In genomic region chr15:90716976-90717821, GRCh38 we compare ENCODE assay signal across 8 cellular contexts. TPM values are rescaled to one million over a fixed set of nuclear protein-coding genes. Genes with fewer than 3 reads are reported as not detected.
A peak's percentile ranks its signal among the peaks of the same experiment; 100 is the strongest.
DNase-seq lines count a peak whose midpoint lies in the region; ATAC-seq and TF ChIP-seq lines count a peak whose summit lies in the region.

TSS of gene BLM (plus strand) at chr15:90717346. CDS start at chr15:90747393, 30,047 bp downstream.

- H3K4me3 ChIP-seq in Jurkat, Clone E6-1 (ENCODE audit: low read length) = peak within 1 kb of the TSS; percentile 100
- H3K4me3 ChIP-seq in PC-9 (peak within 1 kb of the TSS; percentile 74), mucosa of rectum (ENCODE audit: low read length in 2 of 2) (peak within 1 kb of the TSS; percentile 86 to 99)

- CTCF ChIA-PET in PC-9 (lab: Charles Lee) = interaction anchor here (0.6 to 0.9 kb wide), 3 partner anchors 69 to 502 kb away, joined by 3 to 4 read pairs (median 4); no protein-coding TSS in a partner anchor

- H3K4me1 ChIP-seq in PC-9 (replicated peaks; ENCODE audit: insufficient read depth) = peaks cover 12% of the 10 kb centered on the region
- peaks cover 7 to 13% of the 10 kb centered on the region in 2 donors for H3K4me1 ChIP-seq in mucosa of rectum (ENCODE audit: control insufficient read depth in 2 of 2, insufficient read depth in 2 of 2, low read length in 2 of 2)

- H3K79me2 ChIP-seq in PC-9 (ENCODE audit: low read depth) = peaks cover 29% of the 10 kb centered on the region

- no peak; the same call in 1 of the 2 replicates for TF ChIP-seq CTCF in PC-9 (conservative IDR thresholded peaks at IDR 0.05)

- POLR2A ChIA-PET in PC-9 (lab: Charles Lee; ENCODE audit: unreplicated experiment) = interaction anchor here (0.5 to 0.7 kb wide), 5 partner anchors 30 to 490 kb away, joined by 3 to 5 read pairs (median 4); no protein-coding TSS in a partner anchor

- peak; percentile 96 for TF ChIP-seq POLR2A in erythroblast (IDR thresholded peaks at IDR 0.05; ENCODE audit: low read length)

- TSS peak; percentile 59 for BruUV-seq in PC-9 (replicated peaks; lab: Mats Ljungman, UMichigan)

- H2AFZ ChIP-seq in PC-9 = peak within 1 kb of the TSS; percentile 96

- H3K27ac ChIP-seq in PC-9 = peak within 1 kb of the TSS; percentile 50; the same call in 1 of the 2 replicates
- peak within 1 kb of the TSS; percentile 93 to 96 for H3K27ac ChIP-seq in mucosa of rectum (ENCODE audit: low read depth in 2 of 2, low read length in 2 of 2)

- no peaks in the 10 kb centered on the region for H3K36me3 ChIP-seq in PC-9 (ENCODE audit: low read depth)
- H3K36me3 ChIP-seq in mucosa of rectum (ENCODE audit: control insufficient read depth in 2 of 2, insufficient read depth in 2 of 2, low read length in 2 of 2) = no peaks in the 10 kb centered on the region

- DNase-seq in DMS53 treated with DMSO at 0.1 percent for 48 hours (lab: John Stamatoyannopoulos, UW; ENCODE audit: unreplicated experiment) (peak; percentile 85), PC-9 (peak; percentile 88 to 95), erythroblast (lab: John Stamatoyannopoulos, UW) (peak; percentile 98 to 99)
- peak; percentile 98 for DNase-seq in Jurkat, Clone E6-1 (ENCODE audit: low read depth, low spot score)
- peak; percentile 93 for DNase-seq in activated T-cell treated with anti-CD3 and anti-CD28 coated beads, Interleukin-2, amount 50 U/mL, for 1 hour
- DNase-seq in stimulated activated CD8-positive, alpha-beta memory T cell treated with anti-CD3 and anti-CD28 coated beads, Interleukin-4, amount 100 ng/mL, for 48 hours = peak; percentile 93

- H3K9me2 ChIP-seq in PC-9 (ENCODE audit: insufficient read depth) = no peaks in the 10 kb centered on the region

- peak; percentile 99 for ATAC-seq in GM21619 (IDR thresholded peaks at IDR 0.05; ENCODE audit: unreplicated experiment)

- peak within 1 kb of the TSS; percentile 85 to 95 for H3K9ac ChIP-seq in mucosa of rectum (ENCODE audit: low read depth in 1 of 2, low read length in 2 of 2)

- intact Hi-C loops in PC-9 (cut with micrococcal nuclease; ENCODE audit: unreplicated experiment) = loop anchor here (5.0 kb wide), 2 partner anchors 155 to 215 kb away; partner anchors contain the start of gene HDDC3

- H3F3A ChIP-seq in PC-9 (ENCODE audit: insufficient read depth, low read depth) = no peaks in the 10 kb centered on the region; the same call in 1 of the 2 replicates

- H3K4me2 ChIP-seq in PC-9 = peak within 1 kb of the TSS; percentile 85

- H3K27me3 ChIP-seq in PC-9 (ENCODE audit: insufficient read depth, low read depth) = no peaks in the 10 kb centered on the region
- no peaks in the 10 kb centered on the region for H3K27me3 ChIP-seq in mucosa of rectum (ENCODE audit: control insufficient read depth in 2 of 2, insufficient read depth in 2 of 2, low read length in 2 of 2)

- H3K9me3 ChIP-seq in PC-9 (ENCODE audit: insufficient read depth, low read depth) (peaks cover 4% of the 10 kb centered on the region), mucosa of rectum (ENCODE audit: control insufficient read depth in 2 of 2, low read length in 2 of 2) (no peaks in the 10 kb centered on the region)

- H4K20me1 ChIP-seq in PC-9 (ENCODE audit: insufficient read depth) = no peaks in the 10 kb centered on the region

RNA-seq across cellular contexts. Expression of gene BLM, which starts in this region (rescaled TPM):
- polyA plus RNA-seq in Jurkat, Clone E6-1 (2012; ENCODE audit: insufficient read depth, insufficient read length) = 46.1 TPM
- total RNA-seq in PC-9 (2021) = 15.1 and 19.1 TPM in 2 replicates

Comparison
In these comparisons a context has a peak if more than half of its experiments do, and no peak if none do; other contexts are left out.
1. Peak in every context shown above with its lines: DNase-seq, ATAC-seq, H3K4me3 ChIP-seq and H3K27ac ChIP-seq.